1 cellular context compared by ENCODE assay signal in the genomic region with DNA sequence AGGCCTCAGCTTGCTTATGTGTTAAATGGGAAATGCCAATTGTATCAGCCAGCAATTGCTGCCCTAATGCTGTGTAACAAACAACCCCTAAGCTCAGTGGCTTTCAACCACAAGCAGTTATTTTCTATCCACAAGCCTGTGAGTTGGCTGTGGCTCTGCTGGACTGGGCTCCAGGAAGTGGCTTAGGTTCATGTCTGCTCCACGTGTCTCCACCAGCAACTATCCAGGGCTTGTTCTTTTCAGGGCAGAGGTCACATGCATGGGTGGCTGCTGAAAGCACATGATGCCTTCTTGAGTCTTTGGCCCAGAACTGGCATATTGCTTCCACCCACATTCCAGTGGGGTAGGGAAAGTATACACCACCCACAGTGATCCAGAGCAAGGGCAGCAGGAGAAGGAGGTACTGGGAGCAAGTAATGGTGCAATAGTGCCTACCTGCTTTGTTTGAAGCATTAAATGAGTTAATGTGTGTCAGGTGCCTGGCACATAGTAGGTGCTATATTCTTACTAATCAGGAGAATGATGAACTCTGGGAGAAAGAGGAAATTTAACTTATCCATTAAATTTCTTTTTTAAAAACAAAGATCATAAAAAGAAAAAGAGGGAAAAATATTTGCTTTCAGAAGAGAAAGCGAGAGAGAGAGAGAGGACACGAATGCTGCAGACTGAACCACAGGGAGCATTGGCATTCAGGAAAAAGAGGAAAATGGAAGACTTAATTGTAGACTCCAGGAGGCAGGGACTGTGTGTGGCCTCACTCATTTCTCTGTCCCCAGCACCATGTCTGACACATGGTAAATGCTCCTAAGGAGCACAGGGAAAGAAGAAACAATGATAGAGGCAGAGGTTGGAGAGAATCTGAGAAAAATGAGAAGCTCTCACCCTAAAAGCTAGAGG.
TF ChIP-seq lines count a peak whose summit lies in the region.

No MANE protein-coding gene starts in this region.

TF ChIP-seq in H1, 55 proteins besides CTCF, POLR2A, EP300 and RAD21:
- TF ChIP-seq SRF (IDR thresholded peaks at IDR 0.05; ENCODE audit: low read depth, low read length) (no peak), NANOG (IDR thresholded peaks at IDR 0.05; ENCODE audit: insufficient read depth, low read depth, low read length, poor library complexity, severe bottlenecking) (no peak), SIX5 (IDR thresholded peaks at IDR 0.05; ENCODE audit: low read depth, low read length) (no peak), CBX5 (IDR thresholded peaks at IDR 0.05; ENCODE audit: low read depth, low read length) (no peak), EGR1 (IDR thresholded peaks at IDR 0.05; ENCODE audit: borderline replicate concordance, low read depth, low read length) (no peak), GTF2F1 (IDR thresholded peaks at IDR 0.05; ENCODE audit: borderline replicate concordance, low read depth, low read length) (no peak), KDM4A (IDR thresholded peaks at IDR 0.05; ENCODE audit: low read depth, low read length, severe bottlenecking) (no peak), TCF12 (IDR thresholded peaks at IDR 0.05; ENCODE audit: low read depth, low read length) (no peak), PHF8 (conservative IDR thresholded peaks at IDR 0.05; ENCODE audit: low read depth, low read length) (no peak), RNF2 (IDR thresholded peaks at IDR 0.05; ENCODE audit: borderline replicate concordance, low read depth, low read length, missing control alignments, poor library complexity, severe bottlenecking) (no peak)
- TF ChIP-seq, protein P1, sequence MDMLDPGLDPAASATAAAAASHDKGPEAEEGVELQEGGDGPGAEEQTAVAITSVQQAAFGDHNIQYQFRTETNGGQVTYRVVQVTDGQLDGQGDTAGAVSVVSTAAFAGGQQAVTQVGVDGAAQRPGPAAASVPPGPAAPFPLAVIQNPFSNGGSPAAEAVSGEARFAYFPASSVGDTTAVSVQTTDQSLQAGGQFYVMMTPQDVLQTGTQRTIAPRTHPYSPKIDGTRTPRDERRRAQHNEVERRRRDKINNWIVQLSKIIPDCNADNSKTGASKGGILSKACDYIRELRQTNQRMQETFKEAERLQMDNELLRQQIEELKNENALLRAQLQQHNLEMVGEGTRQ (IDR thresholded peaks at IDR 0.05; ENCODE audit: low read length) = no peak
TF ChIP-seq in H1: peak in this region for 0.
